ENCODE assay signal across 11 cellular contexts in genomic region chr11:59152312-59152967, GRCh38. TPM values are rescaled to one million over a fixed set of nuclear protein-coding genes. Genes with fewer than 3 reads are reported as not detected.
A peak's percentile ranks its signal among the peaks of the same experiment; 100 is the strongest.
DNase-seq lines count a peak whose midpoint lies in the region; ATAC-seq and TF ChIP-seq lines count a peak whose summit lies in the region.
"Had no signal": no experiment of that assay in that cellular context is flagged by ENCODE, and none has a peak within 500 bp of the region (broad histone marks: within the 10 kb centered on the region; RNA-seq: fewer than 3 reads in every experiment).

No MANE protein-coding gene starts in this region.

- H3K9me3 Mint-ChIP-seq in activated CD8-positive, alpha-beta memory T cell treated with anti-CD3 and anti-CD28 coated beads, Interleukin-2, amount 10 ng/mL, durations not matched to agents 7 days and 5 days (ENCODE audit: low read depth) = no peaks in the 10 kb centered on the region
- no peaks in the 10 kb centered on the region for H3K9me3 Mint-ChIP-seq in naive B cell
- H3K9me3 Mint-ChIP-seq: nephron had no signal

- H3K4me3 ChIP-seq in WERI-Rb-1 (ENCODE audit: low read depth, low read length) = no peak overlapping the region
- H3K4me3 ChIP-seq: gastrocnemius medialis had no signal

- H3K9me3 ChIP-seq in WERI-Rb-1 (ENCODE audit: severe bottlenecking) = peaks cover 2% of the 10 kb centered on the region
- H3K9me3 ChIP-seq: gastrocnemius medialis had no signal

- TF ChIP-seq CTCF in WERI-Rb-1 (IDR thresholded peaks at IDR 0.05; ENCODE audit: low read depth, low read length) = no peak

- peak overlapping the region; percentile 18 for H3K4me3 Mint-ChIP-seq in activated CD8-positive, alpha-beta memory T cell treated with anti-CD3 and anti-CD28 coated beads, Interleukin-2, amount 10 ng/mL, durations not matched to agents 7 days and 5 days
- H3K4me3 Mint-ChIP-seq in naive B cell = peak overlapping the region in 6 of 8 donors; percentile 16 to 72 (median 66)
- H3K4me3 Mint-ChIP-seq: nephron had no signal

- no peak for DNase-seq in activated CD8-positive, alpha-beta memory T cell treated with anti-CD3 and anti-CD28 coated beads, Interleukin-2, amount 10 ng/mL, durations not matched to agents 7 days and 5 days
- DNase-seq in activated CD8-positive, alpha-beta memory T cell treated with anti-CD3 and anti-CD28 coated beads, Interleukin-2, amount 50 U/mL, for 48 hours = no peak
- peak; percentile 24 for DNase-seq in naive B cell
- no peak for DNase-seq in NCI-H2227 treated with DMSO at 0.1 percent for 48 hours (lab: John Stamatoyannopoulos, UW)
- DNase-seq in HCEC 1CT = no peak
- no peak for DNase-seq in WERI-Rb-1
- DNase-seq: gastrocnemius medialis, NCI-H1105 treated with DMSO at 0.1 percent for 48 hours had no signal

- no peak overlapping the region for H3K27ac ChIP-seq in WERI-Rb-1
- H3K27ac ChIP-seq: gastrocnemius medialis had no signal

- no peaks in the 10 kb centered on the region for H3K36me3 ChIP-seq in WERI-Rb-1
- H3K36me3 ChIP-seq: gastrocnemius medialis had no signal

- peak; percentile 80 for ATAC-seq in activated CD8-positive, alpha-beta memory T cell treated with anti-CD3 and anti-CD28 coated beads, Interleukin-2, amount 10 ng/mL, durations not matched to agents 7 days and 5 days
- peak; percentile 74 for ATAC-seq in GM21526 (IDR thresholded peaks at IDR 0.05; ENCODE audit: low FRiP score, unreplicated experiment)
- ATAC-seq in HG03354 (IDR thresholded peaks at IDR 0.05; ENCODE audit: poor library complexity, severe bottlenecking, unreplicated experiment) = peak; percentile 85
- ATAC-seq in naive B cell (ENCODE audit: low read depth in 2 of 2) = peak; percentile 52 to 53
- ATAC-seq: gastrocnemius medialis had no signal

- peaks cover 63% of the 10 kb centered on the region for H3K36me3 Mint-ChIP-seq in activated CD8-positive, alpha-beta memory T cell treated with anti-CD3 and anti-CD28 coated beads, Interleukin-2, amount 10 ng/mL, durations not matched to agents 7 days and 5 days
- H3K36me3 Mint-ChIP-seq in naive B cell = no peaks in the 10 kb centered on the region

- H3K4me1 Mint-ChIP-seq in activated CD8-positive, alpha-beta memory T cell treated with anti-CD3 and anti-CD28 coated beads, Interleukin-2, amount 10 ng/mL, durations not matched to agents 7 days and 5 days = peaks cover 56% of the 10 kb centered on the region
- H3K4me1 Mint-ChIP-seq in naive B cell = peaks cover 40 to 42% (median 42%) of the 10 kb centered on the region in 3 donors
- H3K4me1 Mint-ChIP-seq: nephron had no signal

- H3K27me3 Mint-ChIP-seq in activated CD8-positive, alpha-beta memory T cell treated with anti-CD3 and anti-CD28 coated beads, Interleukin-2, amount 10 ng/mL, durations not matched to agents 7 days and 5 days = no peaks in the 10 kb centered on the region
- no peaks in the 10 kb centered on the region for H3K27me3 Mint-ChIP-seq in naive B cell

- H3K27me3 ChIP-seq in WERI-Rb-1 (ENCODE audit: insufficient read depth, low read depth, severe bottlenecking) = peaks cover 58% of the 10 kb centered on the region
- H3K27me3 ChIP-seq: gastrocnemius medialis had no signal

- CTCF ChIA-PET in activated CD8-positive, alpha-beta memory T cell treated with anti-CD3 and anti-CD28 coated beads, Interleukin-2, amount 10 ng/mL, durations not matched to agents 7 days and 5 days (lab: Charles Lee) = interaction anchor here (0.8 to 2.2 kb wide), 4 partner anchors 9 to 17 kb away, joined by 3 to 9 read pairs (median 4); partner anchors contain the start of gene FAM111A

- peak overlapping the region; percentile 80 for H3K27ac Mint-ChIP-seq in activated CD8-positive, alpha-beta memory T cell treated with anti-CD3 and anti-CD28 coated beads, Interleukin-2, amount 10 ng/mL, durations not matched to agents 7 days and 5 days
- H3K27ac Mint-ChIP-seq in naive B cell = peak overlapping the region; percentile 30 to 95 (median 84)
- H3K27ac Mint-ChIP-seq: nephron had no signal

RNA-seq across cellular contexts. Expression of gene FAM111A, which starts 9.8 kb away (rescaled TPM):
- total RNA-seq in activated CD8-positive, alpha-beta memory T cell treated with anti-CD3 and anti-CD28 coated beads, Interleukin-2, amount 10 ng/mL, durations not matched to agents 7 days and 5 days = 100 to 1,000 TPM; 136 to 152 TPM
- 10 to 100 TPM; 32.9 to 61.6 (median 44.7) TPM for polyA plus RNA-seq in naive B cell (ENCODE audit: low read depth in 6 of 6)

RNA-seq across cellular contexts. Expression of gene DTX4, which starts 19.5 kb away (rescaled TPM):
- total RNA-seq in activated CD8-positive, alpha-beta memory T cell treated with anti-CD3 and anti-CD28 coated beads, Interleukin-2, amount 10 ng/mL, durations not matched to agents 7 days and 5 days = under 1 TPM; 0.12 to 0.28 TPM
- polyA plus RNA-seq in naive B cell (ENCODE audit: low read depth in 6 of 6) = 10 to 100 TPM in 5 of 6 donors, 1 to 10 TPM in 1; 7.1 to 21.0 (median 12.9) TPM

RNA-seq across cellular contexts. Expression of gene FAM111B, which starts 45.4 kb away (rescaled TPM):
- 10 to 100 TPM; 42.7 to 46.5 TPM for total RNA-seq in activated CD8-positive, alpha-beta memory T cell treated with anti-CD3 and anti-CD28 coated beads, Interleukin-2, amount 10 ng/mL, durations not matched to agents 7 days and 5 days
- 10 to 100 TPM in 5 of 6 donors, 1 to 10 TPM in 1; 9.4 to 69.2 (median 10.4) TPM for polyA plus RNA-seq in naive B cell (ENCODE audit: low read depth in 6 of 6)
